8 cellular contexts compared by ENCODE assay signal in the genomic region with DNA sequence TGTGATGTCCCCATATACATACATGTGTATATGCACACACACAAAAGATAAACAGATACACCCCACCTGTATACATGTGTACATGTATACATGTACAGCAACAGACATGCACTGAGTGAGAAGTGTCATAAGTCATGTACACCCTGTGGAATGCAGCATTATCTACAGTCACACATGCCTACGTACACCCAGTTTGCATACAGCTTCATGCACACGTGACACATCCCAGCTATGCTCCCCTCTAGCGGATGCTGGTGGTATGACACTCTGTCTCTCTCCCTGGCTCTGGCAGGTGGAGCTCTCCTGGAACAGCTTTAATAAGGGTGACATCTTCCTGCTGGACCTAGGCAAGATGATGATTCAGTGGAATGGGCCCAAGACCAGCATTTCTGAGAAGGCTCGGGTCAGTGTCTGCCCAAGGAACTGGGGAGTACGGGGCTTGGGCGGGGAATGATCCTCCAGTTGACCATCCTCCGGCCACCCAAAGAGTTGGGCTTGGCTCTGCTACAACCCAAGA. TPM values are rescaled to one million over a fixed set of nuclear protein-coding genes. Genes with fewer than 3 reads are reported as not detected.
DNase-seq lines count a peak whose midpoint lies in the region; ATAC-seq and TF ChIP-seq lines count a peak whose summit lies in the region.

No MANE protein-coding gene starts in this region.

- H3K4me3 ChIP-seq in Caco-2 (ENCODE audit: low read depth, low read length) (no peak overlapping the region), OCI-LY3 (ENCODE audit: low read length) (no peak overlapping the region)

- H3K36me3 ChIP-seq in Caco-2 (ENCODE audit: control insufficient read depth, insufficient read depth, low read length) (no peaks in the 10 kb centered on the region), OCI-LY3 (replicated peaks; ENCODE audit: low read depth, low read length) (peaks cover 14% of the 10 kb centered on the region)

- peak overlapping the region; percentile 25 for H3K4me3 Mint-ChIP-seq in Caco-2 (ENCODE audit: unreplicated experiment)
- no peak overlapping the region for H3K4me3 Mint-ChIP-seq in nephron progenitor cell

- intact Hi-C loops in Caco-2 (cut with micrococcal nuclease; ENCODE audit: unreplicated experiment), result loop anchor here (1.0 kb wide), 1 partner anchor 23 kb away; no protein-coding TSS in a partner anchor

- peak overlapping the region; percentile 43; the same call in 1 of the 2 replicates for H2AFZ ChIP-seq in OCI-LY3 (ENCODE audit: low read depth, low read length)

- H3K27ac ChIP-seq in OCI-LY3 (ENCODE audit: low read length), result no peak overlapping the region

- peaks cover 54% of the 10 kb centered on the region for H3K4me1 Mint-ChIP-seq in Caco-2 (ENCODE audit: low read depth, unreplicated experiment)
- H3K4me1 Mint-ChIP-seq in nephron progenitor cell, result peaks cover 53% of the 10 kb centered on the region

- BruUV-seq in Caco-2 (replicated peaks; lab: Mats Ljungman, UMichigan), result no TSS peak

- TF ChIP-seq CTCF in Caco-2 (IDR thresholded peaks at IDR 0.05; ENCODE audit: insufficient read depth in 1 of 2, low read depth in 1 of 2, low read length in 1 of 2, severe bottlenecking in 1 of 2, unreplicated experiment in 1 of 2) (peak; percentile 81 to 83), OCI-LY3 (IDR thresholded peaks at IDR 0.05; ENCODE audit: low read depth, low read length) (peak; percentile 91), nephron progenitor cell (IDR thresholded peaks at IDR 0.05) (peak; percentile 93)

- H3K9me3 Mint-ChIP-seq in Caco-2 (ENCODE audit: unreplicated experiment) (no peaks in the 10 kb centered on the region), nephron progenitor cell (no peaks in the 10 kb centered on the region)

- DNase-seq in Caco-2 (peak; percentile 87), erythroblast (lab: John Stamatoyannopoulos, UW) (peak; percentile 90 to 91), nephron progenitor cell (peak; percentile 87)
- DNase-seq in activated CD8-positive, alpha-beta memory T cell treated with anti-CD3 and anti-CD28 coated beads, Interleukin-2, amount 50 U/mL, for 24 hours (ENCODE audit: extremely low read depth), result peak; percentile 69
- DNase-seq in stimulated activated naive CD8-positive, alpha-beta T cell treated with anti-CD3 and anti-CD28 coated beads, Interleukin-15, Interleukin-2, amounts not matched to agents 100 U/mL and 50 U/mL, for 24 hours, result peak; percentile 83

- H3K4me1 ChIP-seq in Caco-2 (peaks cover 67% of the 10 kb centered on the region), OCI-LY3 (ENCODE audit: low read length) (peaks cover 16% of the 10 kb centered on the region)

- TF ChIP-seq POLR2A in erythroblast (IDR thresholded peaks at IDR 0.05; ENCODE audit: low read length), result no peak

- H3K27me3 Mint-ChIP-seq in Caco-2 (ENCODE audit: insufficient read depth, unreplicated experiment), result no peaks in the 10 kb centered on the region
- peaks cover 25% of the 10 kb centered on the region for H3K27me3 Mint-ChIP-seq in nephron progenitor cell (ENCODE audit: low read depth, poor library complexity)

- POLR2A ChIA-PET in Caco-2 (lab: Charles Lee), result interaction anchor here (0.5 to 1.8 kb wide), 3 partner anchors 9 to 32 kb away, joined by 3 to 5 read pairs (median 4); no protein-coding TSS in a partner anchor

- ATAC-seq in GM19455 (IDR thresholded peaks at IDR 0.05; ENCODE audit: unreplicated experiment), result peak; percentile 50
- ATAC-seq in HG03521 (IDR thresholded peaks at IDR 0.05; ENCODE audit: unreplicated experiment), result peak; percentile 54
- ATAC-seq in stimulated activated naive CD8-positive, alpha-beta T cell treated with anti-CD3 and anti-CD28 coated beads, Interleukin-15, Interleukin-2, amounts not matched to agents 100 U/mL and 50 U/mL, for 24 hours, result peak; percentile 37

- H4K20me1 ChIP-seq in OCI-LY3 (ENCODE audit: insufficient read depth, low read length), result no peaks in the 10 kb centered on the region

- H3K36me3 Mint-ChIP-seq in Caco-2 (ENCODE audit: insufficient read depth, unreplicated experiment), result peaks cover 25% of the 10 kb centered on the region
- peaks cover 21% of the 10 kb centered on the region for H3K36me3 Mint-ChIP-seq in nephron progenitor cell (ENCODE audit: low read depth)

- peak overlapping the region; percentile 27 for H3K4me2 ChIP-seq in OCI-LY3 (ENCODE audit: low read length)

- H3K79me2 ChIP-seq in OCI-LY3 (ENCODE audit: low read length), result peaks cover 9% of the 10 kb centered on the region

- H3K9me3 ChIP-seq in Caco-2, result no peaks in the 10 kb centered on the region
- H3K9me3 ChIP-seq in OCI-LY3 (ENCODE audit: insufficient read depth, low read length), result no peaks in the 10 kb centered on the region

- CTCF ChIA-PET in Caco-2 (lab: Charles Lee), result interaction anchor here (0.5 to 1.5 kb wide), 8 partner anchors 10 to 553 kb away, joined by 3 to 12 read pairs (median 8); no protein-coding TSS in a partner anchor

- H3K9ac ChIP-seq in OCI-LY3 (ENCODE audit: low read length), result no peak overlapping the region

- H3K27me3 ChIP-seq in Caco-2 (replicated peaks; ENCODE audit: control insufficient read depth, insufficient read depth, low read length) (no peaks in the 10 kb centered on the region), OCI-LY3 (ENCODE audit: low read depth, low read length) (0 out of 2 replicates have a peak, but pooled peaks cover 3% of the 10 kb centered on the region)

- H3K27ac Mint-ChIP-seq in Caco-2 (ENCODE audit: unreplicated experiment) (peak overlapping the region; percentile 48), nephron progenitor cell (no peak overlapping the region)

RNA-seq across cellular contexts. Expression of gene VILL, which starts 6.3 kb away (rescaled TPM):
- 11.7 and 12.2 TPM in 2 replicates for total RNA-seq in Caco-2 (2022)

RNA-seq across cellular contexts. Expression of gene PLCD1, which starts 32.6 kb away (rescaled TPM):
- 7.9 and 9.7 TPM in 2 replicates for total RNA-seq in Caco-2 (2022)

RNA-seq across cellular contexts. Expression of gene DLEC1, which starts 42.2 kb away (rescaled TPM):
- 0.11 and 0.35 TPM in 2 replicates for total RNA-seq in Caco-2 (2022)
